In the genomic region with DNA sequence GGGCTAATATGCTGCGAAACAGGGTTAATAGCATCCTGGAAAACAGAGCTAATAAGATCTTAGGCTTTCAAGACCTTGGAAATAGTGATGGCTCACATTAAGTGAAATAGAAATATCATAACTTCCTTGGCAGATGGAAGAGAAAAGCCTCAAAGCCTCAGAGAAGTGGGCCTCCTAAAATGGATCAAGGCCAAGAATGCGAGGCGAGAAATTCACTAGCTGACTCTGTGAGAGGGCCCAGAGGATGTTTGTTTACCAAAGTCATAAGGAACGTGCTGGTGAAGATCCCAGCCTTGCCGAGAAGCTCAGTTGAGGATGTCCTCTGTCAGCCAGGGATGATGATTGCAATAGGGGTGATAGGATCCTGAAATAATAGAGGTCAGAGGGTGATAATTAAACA, we compare ENCODE assay signal across 15 cellular contexts.
DNase-seq lines count a peak whose midpoint lies in the region; TF ChIP-seq lines count a peak whose summit lies in the region.
"Had no signal": no experiment of that assay in that cellular context is flagged by ENCODE, and none has a peak within 500 bp of the region (broad histone marks: within the 10 kb centered on the region; RNA-seq: fewer than 3 reads in every experiment).

No MANE protein-coding gene starts in this region.

- H3K4me3 Mint-ChIP-seq in chondrocyte (ENCODE audit: unreplicated experiment), result no peak overlapping the region
- no peak overlapping the region for H3K4me3 Mint-ChIP-seq in progenitor cell of endocrine pancreas (ENCODE audit: low read depth)
- H3K4me3 Mint-ChIP-seq: CD4-positive, CD25-positive, alpha-beta regulatory T cell; CD8-positive, alpha-beta memory T cell had no signal

- H3K27ac Mint-ChIP-seq in chondrocyte (ENCODE audit: unreplicated experiment) (peak overlapping the region; percentile 73), progenitor cell of endocrine pancreas (peak overlapping the region; percentile 50)
- H3K27ac Mint-ChIP-seq: CD4-positive, CD25-positive, alpha-beta regulatory T cell; CD8-positive, alpha-beta memory T cell had no signal

- H3K9me3 Mint-ChIP-seq in chondrocyte (ENCODE audit: low read depth), result no peaks in the 10 kb centered on the region
- H3K9me3 Mint-ChIP-seq in progenitor cell of endocrine pancreas (ENCODE audit: low read depth), result no peaks in the 10 kb centered on the region

- DNase-seq in DMS 273 (lab: John Stamatoyannopoulos, UW; ENCODE audit: unreplicated experiment), result peak; percentile 12
- no peak for DNase-seq in DMS 273 treated with DMSO at 0.1 percent for 48 hours (lab: John Stamatoyannopoulos, UW)
- DNase-seq in chondrocyte (ENCODE audit: low spot score), result no peak
- no peak for DNase-seq in progenitor cell of endocrine pancreas (ENCODE audit: low spot score, unreplicated experiment)
- no peak for DNase-seq in glomerular visceral epithelial cell (ENCODE audit: extremely low spot score)
- DNase-seq in AG08396 (ENCODE audit: low spot score), result no peak
- no peak for DNase-seq in HuH-7.5 (ENCODE audit: low spot score)
- DNase-seq: C1 segment of cervical spinal cord; CD4-positive, CD25-positive, alpha-beta regulatory T cell; CD8-positive, alpha-beta memory T cell; COR-L47; DMS153; DMS79; GDM1; GM23248 had no signal

- H3K27me3 Mint-ChIP-seq in chondrocyte (ENCODE audit: low read depth) (peaks cover 4% of the 10 kb centered on the region), progenitor cell of endocrine pancreas (no peaks in the 10 kb centered on the region)
- H3K27me3 Mint-ChIP-seq: CD4-positive, CD25-positive, alpha-beta regulatory T cell had no signal

- TF ChIP-seq CTCF in chondrocyte (IDR thresholded peaks at IDR 0.05) (no peak), progenitor cell of endocrine pancreas (IDR thresholded peaks at IDR 0.05; ENCODE audit: unreplicated experiment) (no peak)

- no peaks in the 10 kb centered on the region for H3K36me3 Mint-ChIP-seq in chondrocyte (ENCODE audit: low read depth)
- H3K36me3 Mint-ChIP-seq in progenitor cell of endocrine pancreas (ENCODE audit: insufficient read depth), result no peaks in the 10 kb centered on the region
- H3K36me3 Mint-ChIP-seq: CD4-positive, CD25-positive, alpha-beta regulatory T cell; CD8-positive, alpha-beta memory T cell had no signal

- H3K4me1 Mint-ChIP-seq in chondrocyte (ENCODE audit: low read depth) (peaks cover 24% of the 10 kb centered on the region), progenitor cell of endocrine pancreas (ENCODE audit: low read depth) (peaks cover 10% of the 10 kb centered on the region)
- H3K4me1 Mint-ChIP-seq: CD4-positive, CD25-positive, alpha-beta regulatory T cell; CD8-positive, alpha-beta memory T cell had no signal
